ENCODE assay signal across 15 cellular contexts in the genomic region with DNA sequence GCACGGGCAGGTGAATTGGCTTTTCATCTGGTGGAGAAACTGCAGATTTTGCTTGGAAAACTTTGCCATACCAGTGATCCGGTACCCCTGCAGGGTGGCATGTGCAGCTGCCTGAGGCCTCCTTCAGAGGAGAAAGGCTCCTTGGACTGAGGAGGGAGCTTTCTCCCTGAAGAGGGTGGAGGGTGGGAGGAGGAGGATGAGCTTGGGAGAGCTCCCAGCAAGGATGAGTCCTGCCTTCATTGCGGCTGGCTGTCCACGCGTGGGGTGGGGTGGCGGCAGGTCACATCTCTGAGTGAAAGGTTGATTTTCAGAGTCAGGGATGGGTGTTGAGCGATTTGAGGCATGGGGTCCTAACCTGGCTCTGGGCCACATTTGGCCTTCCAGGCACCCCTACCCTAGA.
DNase-seq lines count a peak whose midpoint lies in the region; ATAC-seq, FAIRE-seq and TF ChIP-seq lines count a peak whose summit lies in the region.
"Had no signal": no experiment of that assay in that cellular context is flagged by ENCODE, and none has a peak within 500 bp of the region (broad histone marks: within the 10 kb centered on the region; RNA-seq: fewer than 3 reads in every experiment).

No MANE protein-coding gene starts in this region.

- no peaks in the 10 kb centered on the region for H3K4me1 Mint-ChIP-seq in stimulated activated memory B cell treated with anti-CD40 and anti-IgM and Interleukin-4, amounts not matched to agents 10 μg/mL and 1 μg/mL and 100 μg/mL, for 72 hours
- H3K4me1 Mint-ChIP-seq: IgD-negative memory B cell had no signal

- in situ Hi-C loops in HepG2 (cut with HindIII; ENCODE audit: extremely low pct_ligation_motif_present, low pct_unique_long_range_greater_than_20kb) = no loop called here

- H3K27me3 ChIP-seq in dorsolateral prefrontal cortex (no peaks in the 10 kb centered on the region), HepG2 (ENCODE audit: control insufficient read depth in 1 of 2, insufficient read depth in 2 of 2, low read length in 2 of 2) (peaks cover 1 to 23% of the 10 kb centered on the region in 2 experiments; a peak in 3 of 5 replicates)
- H3K27me3 ChIP-seq: BE2C had no signal

- intact Hi-C loops in dorsolateral prefrontal cortex (cut with DNase I) (loop anchor here in 1 of 2 donors (5.0 kb wide), 1 partner anchor 35 kb away; no protein-coding TSS in a partner anchor), HepG2 (cut with micrococcal nuclease; ENCODE audit: unreplicated experiment) (no loop called here)

- H3K4me3 ChIP-seq in SK-N-MC (peak overlapping the region; percentile 80), dorsolateral prefrontal cortex (peak overlapping the region; percentile 17 to 85 (median 69)), HepG2 (replicated peaks in 1 of 3; ENCODE audit: insufficient read depth in 1 of 3, low read depth in 2 of 3, low read length in 3 of 3) (no peak overlapping the region)
- H3K4me3 ChIP-seq: A549 had no signal

- DNase-seq in SK-N-MC (ENCODE audit: low read depth, low spot score) = no peak
- peak in 2 of 10 donors; percentile 31 to 44 for DNase-seq in dorsolateral prefrontal cortex
- DNase-seq in HepG2 (ENCODE audit: low spot score) = no peak
- no peak for DNase-seq in OCI-M2 (lab: John Stamatoyannopoulos, UW; ENCODE audit: unreplicated experiment)
- DNase-seq: BE2C; CD4-positive, alpha-beta memory T cell; DMS79 had no signal

- H3K9ac ChIP-seq in SK-N-MC (ENCODE audit: insufficient read length) = no peak overlapping the region
- H3K9ac ChIP-seq in HepG2 (ENCODE audit: insufficient read depth, low read depth, low read length) = no peak overlapping the region

- H2AFZ ChIP-seq in HepG2 (ENCODE audit: low read length) = no peak overlapping the region

- BruUV-seq in HepG2 (replicated peaks; lab: Mats Ljungman, UMichigan) = no TSS peak

- H3K79me2 ChIP-seq in HepG2 (ENCODE audit: insufficient read depth, low read length) = no peaks in the 10 kb centered on the region

- no peak for FAIRE-seq in HepG2 (lab: Jason Lieb, UNC)
- FAIRE-seq: A549, G401.6, GM12891, GM19239 had no signal

- WGBS in HepG2 (ENCODE audit: low lambda C conversion rate) = 24% methylated on average over 6 of the region's 7 CpGs

- no peak for TF ChIP-seq EP300 in HepG2 (IDR thresholded peaks at IDR 0.05; ENCODE audit: low read depth in 2 of 2, low read length in 2 of 2)
- TF ChIP-seq EP300 in HepG2 (CRISPR knock-in tag; IDR thresholded peaks at IDR 0.05; ENCODE audit: borderline replicate concordance) = no peak

- no peak for TF ChIP-seq POLR2A in HepG2 (IDR thresholded peaks at IDR 0.05; ENCODE audit: insufficient read depth in 1 of 2, low read depth in 2 of 2, low read length in 2 of 2)

- no peaks in the 10 kb centered on the region for H3K4me1 ChIP-seq in HepG2 (ENCODE audit: insufficient read depth, low read length)
- H3K4me1 ChIP-seq: A549 had no signal

- H3K27ac ChIP-seq in SK-N-MC = no peak overlapping the region
- peak overlapping the region in 52 of 59 donors; percentile 31 to 94 (median 82) for H3K27ac ChIP-seq in dorsolateral prefrontal cortex
- no peak overlapping the region for H3K27ac ChIP-seq in HepG2 (ENCODE audit: extremely low read length, insufficient read depth, low read length)
- H3K27ac ChIP-seq: A549, C4-2B had no signal

- H3K4me3 Mint-ChIP-seq in stimulated activated memory B cell treated with anti-CD40 and anti-IgM and Interleukin-4, amounts not matched to agents 10 μg/mL and 1 μg/mL and 100 μg/mL, for 72 hours = no peak overlapping the region
- H3K4me3 Mint-ChIP-seq: CD4-positive, alpha-beta memory T cell; IgD-negative memory B cell had no signal

- peak; percentile 13 for ATAC-seq in stimulated activated memory B cell treated with anti-CD40 and anti-IgM and Interleukin-4, amounts not matched to agents 10 μg/mL and 1 μg/mL and 100 μg/mL, for 72 hours
- no peak for ATAC-seq in HepG2
- no peak for ATAC-seq in HG03439 (IDR thresholded peaks at IDR 0.05; ENCODE audit: unreplicated experiment)

- no peak overlapping the region for H3K27ac Mint-ChIP-seq in stimulated activated memory B cell treated with anti-CD40 and anti-IgM and Interleukin-4, amounts not matched to agents 10 μg/mL and 1 μg/mL and 100 μg/mL, for 72 hours
- H3K27ac Mint-ChIP-seq: CD4-positive, alpha-beta memory T cell; IgD-negative memory B cell had no signal

- CTCF ChIA-PET in HepG2 (lab: Yijun Ruan, JAX; ENCODE audit: low intra/inter-chr PET ratio, low total read pairs) = no interaction called here

- POLR2A ChIA-PET in HepG2 (lab: Yijun Ruan, JAX) = no interaction called here

- H3K9me3 ChIP-seq in SK-N-MC (ENCODE audit: low read depth, low read length) (no peaks in the 10 kb centered on the region), HepG2 (ENCODE audit: low read length) (no peaks in the 10 kb centered on the region)
- H3K9me3 ChIP-seq: A549, BE2C had no signal

- H3K36me3 ChIP-seq in SK-N-MC (ENCODE audit: insufficient read depth, low read length) (no peaks in the 10 kb centered on the region), HepG2 (replicated peaks in 1 of 2; ENCODE audit: control insufficient read depth in 1 of 2, insufficient read depth in 2 of 2, low read length in 2 of 2) (no peaks in the 10 kb centered on the region)
- H3K36me3 ChIP-seq: BE2C had no signal

- H4K20me1 ChIP-seq in HepG2 (ENCODE audit: insufficient read depth, low read length) = no peaks in the 10 kb centered on the region

- H3K36me3 Mint-ChIP-seq in stimulated activated memory B cell treated with anti-CD40 and anti-IgM and Interleukin-4, amounts not matched to agents 10 μg/mL and 1 μg/mL and 100 μg/mL, for 72 hours = no peaks in the 10 kb centered on the region
- H3K36me3 Mint-ChIP-seq: CD4-positive, alpha-beta memory T cell had no signal

- H3K4me2 ChIP-seq in HepG2 (ENCODE audit: low read depth, low read length) = no peak overlapping the region
- H3K4me2 ChIP-seq: A549 had no signal

- TF ChIP-seq CTCF in dorsolateral prefrontal cortex (IDR thresholded peaks at IDR 0.05 in 54 of 56, conservative IDR thresholded peaks at IDR 0.05 in 2 of 56; ENCODE audit: low read depth in 1 of 56, partially characterized antibody in 56 of 56) = no peak
- no peak for TF ChIP-seq CTCF in HepG2 (CRISPR knock-in tag; IDR thresholded peaks at IDR 0.05)

- no peak for TF ChIP-seq RAD21 in HepG2 (CRISPR knock-in tag; IDR thresholded peaks at IDR 0.05)

- no peaks in the 10 kb centered on the region for H3K27me3 Mint-ChIP-seq in stimulated activated memory B cell treated with anti-CD40 and anti-IgM and Interleukin-4, amounts not matched to agents 10 μg/mL and 1 μg/mL and 100 μg/mL, for 72 hours
- H3K27me3 Mint-ChIP-seq: CD4-positive, alpha-beta memory T cell had no signal

- no peaks in the 10 kb centered on the region for H3K9me3 Mint-ChIP-seq in stimulated activated memory B cell treated with anti-CD40 and anti-IgM and Interleukin-4, amounts not matched to agents 10 μg/mL and 1 μg/mL and 100 μg/mL, for 72 hours
- H3K9me3 Mint-ChIP-seq: CD4-positive, alpha-beta memory T cell had no signal

TF ChIP-seq in HepG2, 621 proteins besides CTCF, POLR2A, EP300 and RAD21 (continues in another document):
- TF ChIP-seq, protein P1, sequence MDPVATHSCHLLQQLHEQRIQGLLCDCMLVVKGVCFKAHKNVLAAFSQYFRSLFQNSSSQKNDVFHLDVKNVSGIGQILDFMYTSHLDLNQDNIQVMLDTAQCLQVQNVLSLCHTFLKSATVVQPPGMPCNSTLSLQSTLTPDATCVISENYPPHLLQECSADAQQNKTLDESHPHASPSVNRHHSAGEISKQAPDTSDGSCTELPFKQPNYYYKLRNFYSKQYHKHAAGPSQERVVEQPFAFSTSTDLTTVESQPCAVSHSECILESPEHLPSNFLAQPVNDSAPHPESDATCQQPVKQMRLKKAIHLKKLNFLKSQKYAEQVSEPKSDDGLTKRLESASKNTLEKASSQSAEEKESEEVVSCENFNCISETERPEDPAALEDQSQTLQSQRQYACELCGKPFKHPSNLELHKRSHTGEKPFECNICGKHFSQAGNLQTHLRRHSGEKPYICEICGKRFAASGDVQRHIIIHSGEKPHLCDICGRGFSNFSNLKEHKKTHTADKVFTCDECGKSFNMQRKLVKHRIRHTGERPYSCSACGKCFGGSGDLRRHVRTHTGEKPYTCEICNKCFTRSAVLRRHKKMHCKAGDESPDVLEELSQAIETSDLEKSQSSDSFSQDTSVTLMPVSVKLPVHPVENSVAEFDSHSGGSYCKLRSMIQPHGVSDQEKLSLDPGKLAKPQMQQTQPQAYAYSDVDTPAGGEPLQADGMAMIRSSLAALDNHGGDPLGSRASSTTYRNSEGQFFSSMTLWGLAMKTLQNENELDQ (CRISPR knock-in tag; IDR thresholded peaks at IDR 0.05; ENCODE audit: borderline replicate concordance) = no peak
- TF ChIP-seq, protein P2, sequence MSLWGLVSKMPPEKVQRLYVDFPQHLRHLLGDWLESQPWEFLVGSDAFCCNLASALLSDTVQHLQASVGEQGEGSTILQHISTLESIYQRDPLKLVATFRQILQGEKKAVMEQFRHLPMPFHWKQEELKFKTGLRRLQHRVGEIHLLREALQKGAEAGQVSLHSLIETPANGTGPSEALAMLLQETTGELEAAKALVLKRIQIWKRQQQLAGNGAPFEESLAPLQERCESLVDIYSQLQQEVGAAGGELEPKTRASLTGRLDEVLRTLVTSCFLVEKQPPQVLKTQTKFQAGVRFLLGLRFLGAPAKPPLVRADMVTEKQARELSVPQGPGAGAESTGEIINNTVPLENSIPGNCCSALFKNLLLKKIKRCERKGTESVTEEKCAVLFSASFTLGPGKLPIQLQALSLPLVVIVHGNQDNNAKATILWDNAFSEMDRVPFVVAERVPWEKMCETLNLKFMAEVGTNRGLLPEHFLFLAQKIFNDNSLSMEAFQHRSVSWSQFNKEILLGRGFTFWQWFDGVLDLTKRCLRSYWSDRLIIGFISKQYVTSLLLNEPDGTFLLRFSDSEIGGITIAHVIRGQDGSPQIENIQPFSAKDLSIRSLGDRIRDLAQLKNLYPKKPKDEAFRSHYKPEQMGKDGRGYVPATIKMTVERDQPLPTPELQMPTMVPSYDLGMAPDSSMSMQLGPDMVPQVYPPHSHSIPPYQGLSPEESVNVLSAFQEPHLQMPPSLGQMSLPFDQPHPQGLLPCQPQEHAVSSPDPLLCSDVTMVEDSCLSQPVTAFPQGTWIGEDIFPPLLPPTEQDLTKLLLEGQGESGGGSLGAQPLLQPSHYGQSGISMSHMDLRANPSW (CRISPR knock-in tag; IDR thresholded peaks at IDR 0.05; ENCODE audit: borderline replicate concordance) = no peak
- TF ChIP-seq, protein P3, sequence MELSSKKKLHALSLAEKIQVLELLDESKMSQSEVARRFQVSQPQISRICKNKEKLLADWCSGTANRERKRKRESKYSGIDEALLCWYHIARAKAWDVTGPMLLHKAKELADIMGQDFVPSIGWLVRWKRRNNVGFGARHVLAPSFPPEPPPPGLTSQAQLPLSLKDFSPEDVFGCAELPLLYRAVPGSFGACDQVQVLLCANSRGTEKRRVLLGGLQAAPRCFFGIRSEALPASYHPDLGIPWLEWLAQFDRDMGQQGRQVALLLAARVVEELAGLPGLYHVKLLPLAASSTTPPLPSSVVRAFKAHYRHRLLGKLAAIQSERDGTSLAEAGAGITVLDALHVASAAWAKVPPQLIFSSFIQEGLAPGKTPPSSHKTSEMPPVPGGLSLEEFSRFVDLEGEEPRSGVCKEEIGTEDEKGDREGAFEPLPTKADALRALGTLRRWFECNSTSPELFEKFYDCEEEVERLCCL (CRISPR knock-in tag; IDR thresholded peaks at IDR 0.05; ENCODE audit: borderline replicate concordance) = no peak

Comparison
In these comparisons a context has a peak if more than half of its experiments do, and no peak if none do; other contexts are left out.
1. H3K27ac ChIP-seq: peak in dorsolateral prefrontal cortex (52 of 59); none in SK-N-MC (single experiment) and HepG2 (single experiment).
2. H3K4me3 ChIP-seq: peak in SK-N-MC (single experiment) and dorsolateral prefrontal cortex (59 of 59); none in HepG2 (0 of 3).